ENCODE assay signal across 29 cellular contexts in the genomic region with DNA sequence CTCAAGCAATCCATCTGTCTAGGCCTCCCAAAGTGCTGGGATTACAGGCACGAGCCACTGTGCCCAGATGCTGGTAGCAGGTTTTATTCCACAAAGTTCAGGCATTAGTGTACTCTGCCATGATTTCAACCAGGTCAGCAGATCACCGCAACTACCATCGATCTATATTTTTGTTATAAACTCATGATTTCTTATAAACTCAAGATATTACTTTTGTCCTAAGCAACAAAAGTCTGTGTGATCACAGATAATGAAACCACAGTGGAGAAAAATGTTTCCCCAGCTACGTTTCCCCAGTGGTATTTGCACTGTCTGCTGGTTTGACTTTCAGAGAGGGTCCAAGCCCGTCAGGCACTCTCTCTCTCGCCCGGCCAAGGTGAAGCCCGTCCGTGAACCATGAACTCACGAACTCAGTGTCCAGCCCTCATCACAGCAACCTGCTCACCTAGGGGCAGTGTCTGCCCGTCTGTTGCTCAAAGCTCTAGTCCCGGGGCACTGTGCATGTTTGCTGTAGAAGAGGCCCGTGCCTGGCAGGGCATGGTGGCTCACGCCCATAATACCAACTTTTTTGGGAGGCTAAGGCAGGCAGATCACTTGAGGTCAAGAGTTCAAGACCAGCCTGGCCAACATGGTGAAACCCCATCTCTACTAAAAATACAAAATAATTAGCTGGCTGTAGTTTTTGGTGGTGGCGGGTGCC.
"Had no signal": no experiment of that assay in that cellular context is flagged by ENCODE, and none has a peak within 500 bp of the region (broad histone marks: within the 10 kb centered on the region; RNA-seq: fewer than 3 reads in every experiment).

No MANE protein-coding gene starts in this region.

- H3K9me3 ChIP-seq: body of pancreas, esophagus muscularis mucosa, gastrocnemius medialis, heart left ventricle had no signal

- H3K27ac ChIP-seq: body of pancreas, esophagus muscularis mucosa, foreskin keratinocyte, heart left ventricle had no signal

- H3K4me3 ChIP-seq: body of pancreas, esophagus muscularis mucosa, gastrocnemius medialis, heart left ventricle had no signal

- H3K36me3 ChIP-seq: gastrocnemius medialis had no signal

- H3K4me1 ChIP-seq: body of pancreas, esophagus muscularis mucosa, gastrocnemius medialis, heart left ventricle had no signal

- H3K27me3 ChIP-seq: body of pancreas, foreskin keratinocyte, gastrocnemius medialis had no signal

- H3K4me3 Mint-ChIP-seq: activated CD4-positive, alpha-beta memory T cell treated with anti-CD3 and anti-CD28 coated beads, Interleukin-2, amount 10 ng/mL, durations not matched to agents 7 days and 5 days; activated CD4-positive, alpha-beta T cell treated with anti-CD3 and anti-CD28 coated beads, Interleukin-2, amount 10 ng/mL, durations not matched to agents 7 days and 5 days; activated naive CD8-positive, alpha-beta T cell; activated T-cell treated with anti-CD3 and anti-CD28 coated beads, Interleukin-2, amount 50 U/mL, for 24 hours; activated T-cell treated with anti-CD3 and anti-CD28 coated beads, Interleukin-2, amount 50 U/mL, for 72 hours; effector memory CD8-positive, alpha-beta T cell had no signal

- ATAC-seq: activated T-cell treated with anti-CD3 and anti-CD28 coated beads, Interleukin-2, amount 50 U/mL, for 72 hours; body of pancreas; effector memory CD8-positive, alpha-beta T cell; foreskin keratinocyte; gastrocnemius medialis; heart left ventricle had no signal

- H3K9me3 Mint-ChIP-seq: activated CD4-positive, alpha-beta memory T cell treated with anti-CD3 and anti-CD28 coated beads, Interleukin-2, amount 10 ng/mL, durations not matched to agents 7 days and 5 days; activated CD4-positive, alpha-beta T cell treated with anti-CD3 and anti-CD28 coated beads, Interleukin-2, amount 10 ng/mL, durations not matched to agents 7 days and 5 days; activated T-cell treated with anti-CD3 and anti-CD28 coated beads, Interleukin-2, amount 50 U/mL, for 24 hours; activated T-cell treated with anti-CD3 and anti-CD28 coated beads, Interleukin-2, amount 50 U/mL, for 72 hours; effector memory CD8-positive, alpha-beta T cell had no signal

- H3K27ac Mint-ChIP-seq: activated CD4-positive, alpha-beta memory T cell treated with anti-CD3 and anti-CD28 coated beads, Interleukin-2, amount 10 ng/mL, durations not matched to agents 7 days and 5 days; activated CD4-positive, alpha-beta T cell treated with anti-CD3 and anti-CD28 coated beads, Interleukin-2, amount 10 ng/mL, durations not matched to agents 7 days and 5 days; activated naive CD8-positive, alpha-beta T cell; activated T-cell treated with anti-CD3 and anti-CD28 coated beads, Interleukin-2, amount 50 U/mL, for 24 hours; activated T-cell treated with anti-CD3 and anti-CD28 coated beads, Interleukin-2, amount 50 U/mL, for 72 hours; effector memory CD8-positive, alpha-beta T cell had no signal

- DNase-seq: activated CD4-positive, alpha-beta memory T cell treated with anti-CD3 and anti-CD28 coated beads, Interleukin-2, amount 10 ng/mL, durations not matched to agents 7 days and 5 days; activated CD4-positive, alpha-beta T cell treated with anti-CD3 and anti-CD28 coated beads for 1 hour; activated CD4-positive, alpha-beta T cell treated with anti-CD3 and anti-CD28 coated beads for 4 hours; activated CD4-positive, alpha-beta T cell treated with anti-CD3 and anti-CD28 coated beads, Interleukin-2, amount 10 ng/mL, durations not matched to agents 7 days and 5 days; activated CD4-positive, alpha-beta T cell treated with anti-CD3 and anti-CD28 coated beads, Interleukin-2, amount 50 U/mL, for 4 hours; activated CD8-positive, alpha-beta memory T cell treated with anti-CD3 and anti-CD28 coated beads, Interleukin-2, amount 50 U/mL, for 48 hours; activated gamma-delta T cell; activated naive CD4-positive, alpha-beta T cell; activated naive CD4-positive, alpha-beta T cell treated with anti-CD3 and anti-CD28 coated beads, Interleukin-2, amount 50 U/mL, for 16 hours; activated T-cell treated with anti-CD3 and anti-CD28 coated beads for 4 hours; activated T-cell treated with anti-CD3 and anti-CD28 coated beads, Interleukin-2, amount 50 U/mL, for 24 hours; activated T-cell treated with anti-CD3 and anti-CD28 coated beads, Interleukin-2, amount 50 U/mL, for 72 hours; amniotic stem cell; anterior cingulate cortex; body of pancreas; caudate nucleus; cortex of kidney; dermis blood vessel endothelial cell; effector CD4-positive, alpha-beta T cell; effector memory CD8-positive, alpha-beta T cell; erythroblast; foreskin keratinocyte; gastrocnemius medialis; glutamatergic neuron; heart left ventricle; T-helper 2 cell had no signal

- H3K4me1 Mint-ChIP-seq: activated CD4-positive, alpha-beta T cell treated with anti-CD3 and anti-CD28 coated beads, Interleukin-2, amount 10 ng/mL, durations not matched to agents 7 days and 5 days had no signal

- FAIRE-seq: colon had no signal

- H3K36me3 Mint-ChIP-seq: activated naive CD8-positive, alpha-beta T cell had no signal
